Comparison of ENCODE assay signal across 16 cellular contexts in genomic region chr10:48231699-48232315, GRCh38. TPM values are rescaled to one million over a fixed set of nuclear protein-coding genes. Genes with fewer than 3 reads are reported as not detected.
DNase-seq lines count a peak whose midpoint lies in the region; ATAC-seq and TF ChIP-seq lines count a peak whose summit lies in the region.
"Had no signal": no experiment of that assay in that cellular context is flagged by ENCODE, and none has a peak within 500 bp of the region (broad histone marks: within the 10 kb centered on the region; RNA-seq: fewer than 3 reads in every experiment).

No MANE protein-coding gene starts in this region.

- H3K27me3 ChIP-seq in vagina, result no peaks in the 10 kb centered on the region
- H3K27me3 ChIP-seq: upper lobe of left lung had no signal

- no peak for TF ChIP-seq CTCF in vagina (IDR thresholded peaks at IDR 0.05)

- H3K4me1 ChIP-seq in vagina, result no peaks in the 10 kb centered on the region
- H3K4me1 ChIP-seq: upper lobe of left lung had no signal

- no peaks in the 10 kb centered on the region for H3K36me3 ChIP-seq in vagina
- H3K36me3 ChIP-seq: brain microvascular endothelial cell, upper lobe of left lung had no signal

- H3K27ac ChIP-seq in vagina, result no peak overlapping the region
- H3K27ac ChIP-seq: brain microvascular endothelial cell, upper lobe of left lung had no signal

- intact Hi-C loops in vagina (cut with DNase I), result no loop called here

- peak; percentile 81 for ATAC-seq in GM18858 (IDR thresholded peaks at IDR 0.05; ENCODE audit: unreplicated experiment)
- peak; percentile 65 for ATAC-seq in GM21528 (IDR thresholded peaks at IDR 0.05; ENCODE audit: low FRiP score, unreplicated experiment)
- peak; percentile 75 for ATAC-seq in HG03159 (IDR thresholded peaks at IDR 0.05; ENCODE audit: unreplicated experiment)
- ATAC-seq in GM21381 (IDR thresholded peaks at IDR 0.05; ENCODE audit: unreplicated experiment), result no peak
- ATAC-seq in HG03045 (IDR thresholded peaks at IDR 0.05; ENCODE audit: unreplicated experiment), result no peak
- ATAC-seq: mucosa of descending colon, WTC11 had no signal

- no peaks in the 10 kb centered on the region for H3K9me3 ChIP-seq in vagina
- H3K9me3 ChIP-seq: mucosa of descending colon, upper lobe of left lung had no signal

- DNase-seq in glomerular visceral epithelial cell (ENCODE audit: extremely low spot score) (peak; percentile 41), vagina (ENCODE audit: extremely low spot score in 2 of 2) (no peak)
- no peak for DNase-seq in stimulated activated naive CD4-positive, alpha-beta T cell (lab: John Stamatoyannopoulos, UW)
- DNase-seq: brain microvascular endothelial cell; CD8-positive, alpha-beta memory T cell; Kasumi-1; mucosa of descending colon; NCI-H510A had no signal

- no peak overlapping the region for H3K4me3 ChIP-seq in vagina
- H3K4me3 ChIP-seq: mucosa of descending colon, upper lobe of left lung had no signal

- no peak for TF ChIP-seq POLR2A in vagina (IDR thresholded peaks at IDR 0.05)

RNA-seq across cellular contexts. Expression of gene FRMPD2, which starts 42.7 kb away (rescaled TPM):
- not detected for total RNA-seq in vagina
- total RNA-seq: CD8-positive, alpha-beta memory T cell; SK-MEL-5 had no signal

Comparison
In these comparisons a context has a peak if more than half of its experiments do, and no peak if none do; other contexts are left out.
1. ATAC-seq: peak in GM18858 (single experiment), GM21528 (single experiment) and HG03159 (single experiment); none in GM21381 (single experiment) and HG03045 (single experiment).